Comparison of ENCODE assay signal across 8 cellular contexts in the genomic region with DNA sequence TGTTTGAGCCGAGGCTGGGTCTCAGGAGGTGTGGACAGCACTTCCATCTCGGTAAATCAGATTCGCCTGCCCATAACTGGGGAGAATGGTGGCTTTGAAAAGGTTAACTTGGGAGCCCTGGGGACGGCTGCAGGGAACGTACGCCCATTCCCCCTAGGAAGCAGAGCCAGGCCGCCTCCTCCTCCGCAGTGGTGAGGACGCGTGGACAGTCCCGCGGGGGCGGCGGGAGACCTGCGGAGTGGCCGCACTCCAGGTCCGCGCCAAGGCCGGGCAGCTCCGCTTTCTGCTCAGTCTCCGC. TPM values are rescaled to one million over a fixed set of nuclear protein-coding genes. Genes with fewer than 3 reads are reported as not detected.
DNase-seq lines count a peak whose midpoint lies in the region; ATAC-seq and TF ChIP-seq lines count a peak whose summit lies in the region.

No MANE protein-coding gene starts in this region.

- H3K27ac Mint-ChIP-seq in Caco-2 (ENCODE audit: unreplicated experiment), result peak overlapping the region; percentile 69

- H3K4me1 Mint-ChIP-seq in Caco-2 (ENCODE audit: low read depth, unreplicated experiment), result peaks cover 11% of the 10 kb centered on the region

- no peak for TF ChIP-seq RAD21 in SK-N-SH (IDR thresholded peaks at IDR 0.05; ENCODE audit: low read length)

- H3K9me3 Mint-ChIP-seq in Caco-2 (ENCODE audit: unreplicated experiment), result no peaks in the 10 kb centered on the region

- no peaks in the 10 kb centered on the region; the same call in 1 of the 2 replicates for H3K36me3 ChIP-seq in Caco-2 (ENCODE audit: control insufficient read depth, insufficient read depth, low read length)
- no peaks in the 10 kb centered on the region for H3K36me3 ChIP-seq in SK-N-SH (replicated peaks in 1 of 2; ENCODE audit: control insufficient read depth in 1 of 2, insufficient read depth in 2 of 2, low read length in 1 of 2)
- no peaks in the 10 kb centered on the region for H3K36me3 ChIP-seq in left ventricle myocardium inferior
- no peaks in the 10 kb centered on the region for H3K36me3 ChIP-seq in skeletal muscle satellite cell (ENCODE audit: insufficient read depth, low read length)

- no peaks in the 10 kb centered on the region for H3F3A ChIP-seq in SK-N-SH (replicated peaks; ENCODE audit: insufficient read depth)

- H3K79me2 ChIP-seq in SK-N-SH (ENCODE audit: insufficient read depth), result no peaks in the 10 kb centered on the region

- no TSS peak for BruUV-seq in Caco-2 (replicated peaks; lab: Mats Ljungman, UMichigan)

- no peaks in the 10 kb centered on the region for H3K9me2 ChIP-seq in SK-N-SH

- no peak overlapping the region for H3K9ac ChIP-seq in SK-N-SH
- H3K9ac ChIP-seq in skeletal muscle satellite cell (ENCODE audit: low read depth, low read length), result no peak overlapping the region

- intact Hi-C loops in Caco-2 (cut with micrococcal nuclease; ENCODE audit: unreplicated experiment) (loop anchor here (1.0 kb wide), 1 partner anchor 383 kb away; no protein-coding TSS in a partner anchor), left ventricle myocardium inferior (cut with micrococcal nuclease) (loop anchor here (5.0 to 10.0 kb wide), 2 partner anchors 305 to 343 kb away; no protein-coding TSS in a partner anchor)

- H3K4me2 ChIP-seq in SK-N-SH (peak overlapping the region; percentile 70), skeletal muscle satellite cell (ENCODE audit: low read length) (peak overlapping the region; percentile 85)

- peaks cover 18% of the 10 kb centered on the region for H3K4me1 ChIP-seq in Caco-2
- H3K4me1 ChIP-seq in SK-N-SH (ENCODE audit: control insufficient read depth in 1 of 2, insufficient read depth in 2 of 2, low read depth in 1 of 2, low read length in 1 of 2), result peaks cover 0 to 31% of the 10 kb centered on the region in 2 experiments; a peak in 2 of 4 replicates
- H3K4me1 ChIP-seq in left ventricle myocardium inferior, result peaks cover 51% of the 10 kb centered on the region
- H3K4me1 ChIP-seq in skeletal muscle satellite cell (ENCODE audit: control insufficient read depth, insufficient read depth, low read length), result peaks cover 20% of the 10 kb centered on the region

- CTCF ChIA-PET in Caco-2 (lab: Charles Lee) (interaction anchor here (0.6 to 1.9 kb wide), 30 partner anchors 14 to 669 kb away, joined by 3 to 10 read pairs (median 3); no protein-coding TSS in a partner anchor), SK-N-SH (lab: Yijun Ruan, JAX) (interaction anchor here (0.6 to 8.1 kb wide), 126 partner anchors 10 to 817 kb away, joined by 3 to 236 read pairs (median 4); no protein-coding TSS in a partner anchor)

- no peak for DNase-seq in Caco-2
- peak; percentile 88 for DNase-seq in SK-N-SH
- peak; percentile 66 for DNase-seq in left ventricle myocardium inferior
- DNase-seq in DMS 273 (lab: John Stamatoyannopoulos, UW; ENCODE audit: unreplicated experiment), result no peak
- DNase-seq in cortex of kidney (lab: John Stamatoyannopoulos, UW), result no peak
- no peak for DNase-seq in midbrain (lab: John Stamatoyannopoulos, UW)

- ATAC-seq in GM21717 (IDR thresholded peaks at IDR 0.05; ENCODE audit: unreplicated experiment), result peak; percentile 71

- TF ChIP-seq EP300 in SK-N-SH (IDR thresholded peaks at IDR 0.05; ENCODE audit: borderline replicate concordance in 1 of 2, low read depth in 1 of 2, low read length in 1 of 2), result no peak

- 9% methylated on average over 16 of the region's 21 CpGs for WGBS in SK-N-SH (ENCODE audit: low lambda C conversion rate)

- H3K4me3 ChIP-seq in Caco-2 (ENCODE audit: low read depth, low read length), result peak overlapping the region; percentile 75
- peak overlapping the region; percentile 53 to 65; a peak in 3 of 4 replicates for H3K4me3 ChIP-seq in SK-N-SH (ENCODE audit: low read depth in 2 of 2, low read length in 1 of 2)
- peak overlapping the region; percentile 73 for H3K4me3 ChIP-seq in left ventricle myocardium inferior
- peak overlapping the region; percentile 64 for H3K4me3 ChIP-seq in skeletal muscle satellite cell (ENCODE audit: low read length)

- H3K27me3 ChIP-seq in Caco-2 (replicated peaks; ENCODE audit: control insufficient read depth, insufficient read depth, low read length), result no peaks in the 10 kb centered on the region
- peaks cover 41% of the 10 kb centered on the region for H3K27me3 ChIP-seq in SK-N-SH (ENCODE audit: insufficient read depth)
- H3K27me3 ChIP-seq in left ventricle myocardium inferior (ENCODE audit: low read depth), result peaks cover 57% of the 10 kb centered on the region
- H3K27me3 ChIP-seq in skeletal muscle satellite cell (ENCODE audit: control insufficient read depth, insufficient read depth, low read length), result peaks cover 60% of the 10 kb centered on the region

- POLR2A ChIA-PET in Caco-2 (lab: Charles Lee), result interaction anchor here (0.7 to 1.4 kb wide), 5 partner anchors 176 to 669 kb away, joined by 3 to 6 read pairs (median 4); no protein-coding TSS in a partner anchor
- POLR2A ChIA-PET in SK-N-SH (lab: Yijun Ruan, JAX), result interaction anchor here (0.6 to 1.7 kb wide), 14 partner anchors 10 to 1814 kb away, joined by 3 to 10 read pairs (median 4); partner anchors contain the start of genes GEN1 and SMC6

- no peaks in the 10 kb centered on the region for H3K27me3 Mint-ChIP-seq in Caco-2 (ENCODE audit: insufficient read depth, unreplicated experiment)

- TF ChIP-seq CTCF in Caco-2 (IDR thresholded peaks at IDR 0.05; ENCODE audit: insufficient read depth in 1 of 2, low read depth in 1 of 2, low read length in 1 of 2, severe bottlenecking in 1 of 2, unreplicated experiment in 1 of 2) (peak in 1 of 2 experiments; percentile 90), SK-N-SH (IDR thresholded peaks at IDR 0.05) (peak; percentile 66), left ventricle myocardium inferior (IDR thresholded peaks at IDR 0.05; ENCODE audit: borderline replicate concordance) (peak; percentile 89)

- H3K9me3 ChIP-seq in Caco-2 (no peaks in the 10 kb centered on the region), SK-N-SH (no peaks in the 10 kb centered on the region), left ventricle myocardium inferior (replicated peaks) (no peaks in the 10 kb centered on the region), skeletal muscle satellite cell (replicated peaks; ENCODE audit: low read length) (no peaks in the 10 kb centered on the region)

- H3K36me3 Mint-ChIP-seq in Caco-2 (ENCODE audit: insufficient read depth, unreplicated experiment), result peaks cover 26% of the 10 kb centered on the region

- peak overlapping the region; percentile 85 for H3K4me3 Mint-ChIP-seq in Caco-2 (ENCODE audit: unreplicated experiment)

- no peaks in the 10 kb centered on the region for H4K20me1 ChIP-seq in SK-N-SH (ENCODE audit: insufficient read depth)

- H2AFZ ChIP-seq in SK-N-SH (ENCODE audit: low read depth), result no peak overlapping the region

- H3K27ac ChIP-seq in SK-N-SH (ENCODE audit: low read depth in 2 of 2, low read length in 1 of 2) (peak overlapping the region in 1 of 2 experiments; percentile 50; a peak in 1 of 4 replicates), left ventricle myocardium inferior (replicated peaks) (no peak overlapping the region)

TF ChIP-seq in SK-N-SH, 30 proteins besides CTCF, POLR2A, EP300 and RAD21:
- TF ChIP-seq MXI1 (IDR thresholded peaks at IDR 0.05; ENCODE audit: low read depth, low read length), result 0 out of 2 replicates have a peak, but pooled peaks have one; percentile 12
- TF ChIP-seq MAX (IDR thresholded peaks at IDR 0.05; ENCODE audit: low read depth), result no peak
- TF ChIP-seq FOXJ3 (CRISPR knock-in tag; IDR thresholded peaks at IDR 0.05), result 0 out of 2 replicates have a peak, but pooled peaks have one; percentile 28

RNA-seq across cellular contexts. Expression of gene MYCN, which starts 0.8 kb away (rescaled TPM):
- total RNA-seq in Caco-2 (2022), result 46.6 and 54.4 TPM in 2 replicates
- polyA plus RNA-seq in SK-N-SH (2012; rRNA removed), result 0.03 TPM in 1 of 2 replicates, not detected in the other
- 0.06 and 0.13 TPM in 2 replicates for polyA plus RNA-seq in SK-N-SH (2012; cell fraction: cytosol; rRNA removed)
- polyA plus RNA-seq in SK-N-SH (2012; cell fraction: nucleus; rRNA removed), result 0.04 and 0.05 TPM in 2 replicates
- 0.38 TPM for total RNA-seq in left ventricle myocardium inferior
- 0.22 TPM in 1 of 2 replicates, not detected in the other for total RNA-seq in skeletal muscle satellite cell (2012; rRNA removed)

Comparison
In these comparisons a context has a peak if more than half of its experiments do, and no peak if none do; other contexts are left out.
1. DNase-seq: peak in SK-N-SH (single experiment) and left ventricle myocardium inferior (single experiment); none in Caco-2 (0 of 2), DMS 273 (single experiment), cortex of kidney (single experiment) and midbrain (single experiment).
2. RNA of gene MYCN, which starts 0.8 kb away (total RNA-seq): 46.6 to 54.4 TPM in Caco-2; 0.38 TPM in left ventricle myocardium inferior (single experiment); every median in the first group is over 10 times any median in the second.
3. Peak in every context shown above with its lines, with median percentiles within 50 percentile points of each other: H3K4me3 ChIP-seq.